ENCODE assay signal across 12 cellular contexts in the genomic region with DNA sequence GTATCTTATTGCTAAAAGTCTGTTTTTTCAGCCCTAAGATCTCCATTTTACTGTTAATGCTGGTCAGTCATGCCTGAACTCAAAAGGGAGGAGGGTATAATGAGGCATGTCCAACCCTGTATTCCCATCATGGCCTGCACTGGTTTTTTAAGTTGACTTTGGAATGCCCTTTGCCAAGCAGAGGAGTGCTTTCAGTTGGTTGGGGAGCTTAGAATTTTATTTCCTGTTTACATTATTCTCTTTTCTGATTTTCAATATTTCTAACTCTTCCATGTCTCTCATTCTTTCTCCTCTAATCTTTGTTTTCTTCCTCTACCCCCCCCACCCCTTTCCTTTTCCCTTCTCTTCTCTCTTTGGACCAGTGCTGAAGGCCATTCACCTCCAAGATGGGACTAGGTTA. TPM values are rescaled to one million over a fixed set of nuclear protein-coding genes. Genes with fewer than 3 reads are reported as not detected.
DNase-seq lines count a peak whose midpoint lies in the region; ATAC-seq and TF ChIP-seq lines count a peak whose summit lies in the region.
"Had no signal": no experiment of that assay in that cellular context is flagged by ENCODE, and none has a peak within 500 bp of the region (broad histone marks: within the 10 kb centered on the region; RNA-seq: fewer than 3 reads in every experiment).

No MANE protein-coding gene starts in this region.

- no peak for TF ChIP-seq CTCF in WERI-Rb-1 (IDR thresholded peaks at IDR 0.05; ENCODE audit: low read depth, low read length)
- TF ChIP-seq CTCF in brain (conservative IDR thresholded peaks at IDR 0.05), result no peak
- no peak for TF ChIP-seq CTCF in nephron (IDR thresholded peaks at IDR 0.05; ENCODE audit: unreplicated experiment in 3 of 3)
- TF ChIP-seq CTCF in foreskin fibroblast (IDR thresholded peaks at IDR 0.05; ENCODE audit: low read depth, low read length), result no peak
- no peak for TF ChIP-seq CTCF in A673 (conservative IDR thresholded peaks at IDR 0.05; ENCODE audit: low read depth, low read length)

- intact Hi-C loops in A673 (cut with micrococcal nuclease; ENCODE audit: unreplicated experiment), result loop anchor here (5.0 kb wide), 1 partner anchor 296 kb away; no protein-coding TSS in a partner anchor

- peak overlapping the region in 4 of 5 experiments; percentile 77 to 94 (median 83) for H3K27ac Mint-ChIP-seq in brain
- peak overlapping the region; percentile 74 to 93 (median 92) for H3K27ac Mint-ChIP-seq in nephron
- H3K27ac Mint-ChIP-seq in stimulated activated effector memory CD8-positive, alpha-beta T cell treated with anti-CD3 and anti-CD28 coated beads, Interleukin-12 subunit alpha, Interleukin-12 subunit beta, amount 100 ng/mL, for 72 hours, result peak overlapping the region; percentile 64
- H3K27ac Mint-ChIP-seq in CD8-positive, alpha-beta memory T cell, result peak overlapping the region in 1 of 8 donors; percentile 12
- H3K27ac Mint-ChIP-seq: IgD-negative memory B cell had no signal

- H3K4me3 ChIP-seq in WERI-Rb-1 (ENCODE audit: low read depth, low read length) (no peak overlapping the region), foreskin fibroblast (ENCODE audit: low read depth in 1 of 2, low read length in 2 of 2) (no peak overlapping the region), A673 (ENCODE audit: low read depth, low read length, poor library complexity, severe bottlenecking) (no peak overlapping the region)
- H3K4me3 ChIP-seq in CD8-positive, alpha-beta memory T cell (ENCODE audit: low read length), result no peak overlapping the region
- H3K4me3 ChIP-seq: BLaER1, SJCRH30 had no signal

- H3K4me3 Mint-ChIP-seq in brain, result no peak overlapping the region
- H3K4me3 Mint-ChIP-seq in nephron, result no peak overlapping the region
- no peak overlapping the region for H3K4me3 Mint-ChIP-seq in stimulated activated effector memory CD8-positive, alpha-beta T cell treated with anti-CD3 and anti-CD28 coated beads, Interleukin-12 subunit alpha, Interleukin-12 subunit beta, amount 100 ng/mL, for 72 hours
- H3K4me3 Mint-ChIP-seq in CD8-positive, alpha-beta memory T cell, result no peak overlapping the region
- H3K4me3 Mint-ChIP-seq: H9 had no signal

- H3K4me1 ChIP-seq in CD8-positive, alpha-beta memory T cell (ENCODE audit: insufficient read depth, low read length), result peaks cover 8% of the 10 kb centered on the region
- H3K4me1 ChIP-seq in A673 (ENCODE audit: insufficient read depth, low read length, poor library complexity, severe bottlenecking), result no peaks in the 10 kb centered on the region
- H3K4me1 ChIP-seq: SJCRH30 had no signal

- POLR2A ChIA-PET in CD8-positive, alpha-beta memory T cell (lab: Charles Lee), result no interaction called here
- POLR2A ChIA-PET in A673 (lab: Charles Lee; ENCODE audit: low non-redundant PET), result no interaction called here

- H3K4me1 Mint-ChIP-seq in brain, result peaks cover 28% of the 10 kb centered on the region
- H3K4me1 Mint-ChIP-seq in nephron, result peaks cover 46% of the 10 kb centered on the region
- H3K4me1 Mint-ChIP-seq in stimulated activated effector memory CD8-positive, alpha-beta T cell treated with anti-CD3 and anti-CD28 coated beads, Interleukin-12 subunit alpha, Interleukin-12 subunit beta, amount 100 ng/mL, for 72 hours, result peaks cover 28% of the 10 kb centered on the region
- peaks cover 9 to 13% (median 9%) of the 10 kb centered on the region in 3 donors for H3K4me1 Mint-ChIP-seq in CD8-positive, alpha-beta memory T cell

- H3K9me3 ChIP-seq in WERI-Rb-1 (ENCODE audit: severe bottlenecking), result peaks cover 3% of the 10 kb centered on the region
- no peaks in the 10 kb centered on the region for H3K9me3 ChIP-seq in CD8-positive, alpha-beta memory T cell (ENCODE audit: low read length)
- H3K9me3 ChIP-seq in A673 (ENCODE audit: low read depth, low read length, poor library complexity, severe bottlenecking), result no peaks in the 10 kb centered on the region

- no TSS peak for BruUV-seq in A673 (replicated peaks; lab: Mats Ljungman, UMichigan)

- no peak for ATAC-seq in stimulated activated effector memory CD8-positive, alpha-beta T cell treated with anti-CD3 and anti-CD28 coated beads, Interleukin-12 subunit alpha, Interleukin-12 subunit beta, amount 100 ng/mL, for 72 hours

- CTCF ChIA-PET in CD8-positive, alpha-beta memory T cell (lab: Charles Lee), result interaction anchor here (0.7 to 5.1 kb wide), 26 partner anchors 10 to 417 kb away, joined by 3 to 51 read pairs (median 5); partner anchors contain the start of gene DHRS4
- CTCF ChIA-PET in A673 (lab: Charles Lee), result interaction anchor here (0.5 to 2.1 kb wide), 10 partner anchors 7 to 477 kb away, joined by 3 to 28 read pairs (median 6); no protein-coding TSS in a partner anchor

- H3K27me3 ChIP-seq in WERI-Rb-1 (ENCODE audit: insufficient read depth, low read depth, severe bottlenecking), result no peaks in the 10 kb centered on the region
- H3K27me3 ChIP-seq in CD8-positive, alpha-beta memory T cell (ENCODE audit: insufficient read depth, low read length, poor library complexity, severe bottlenecking), result no peaks in the 10 kb centered on the region
- no peaks in the 10 kb centered on the region for H3K27me3 ChIP-seq in A673 (replicated peaks; ENCODE audit: insufficient read depth, low read depth, low read length, poor library complexity)
- H3K27me3 ChIP-seq: BLaER1, SJCRH30 had no signal

- H3K36me3 ChIP-seq in WERI-Rb-1 (no peaks in the 10 kb centered on the region), A673 (ENCODE audit: insufficient read depth, low read length, poor library complexity, severe bottlenecking) (no peaks in the 10 kb centered on the region)
- no peaks in the 10 kb centered on the region for H3K36me3 ChIP-seq in CD8-positive, alpha-beta memory T cell (ENCODE audit: insufficient read depth, low read length)
- H3K36me3 ChIP-seq: BLaER1, SJCRH30 had no signal

- no peaks in the 10 kb centered on the region for H3K36me3 Mint-ChIP-seq in brain
- no peaks in the 10 kb centered on the region for H3K36me3 Mint-ChIP-seq in nephron (ENCODE audit: low read depth)
- H3K36me3 Mint-ChIP-seq in stimulated activated effector memory CD8-positive, alpha-beta T cell treated with anti-CD3 and anti-CD28 coated beads, Interleukin-12 subunit alpha, Interleukin-12 subunit beta, amount 100 ng/mL, for 72 hours, result no peaks in the 10 kb centered on the region
- H3K36me3 Mint-ChIP-seq in CD8-positive, alpha-beta memory T cell, result no peaks in the 10 kb centered on the region
- H3K36me3 Mint-ChIP-seq: IgD-negative memory B cell had no signal

- DNase-seq in WERI-Rb-1, result no peak
- DNase-seq in stimulated activated effector memory CD8-positive, alpha-beta T cell treated with anti-CD3 and anti-CD28 coated beads, Interleukin-12 subunit alpha, Interleukin-12 subunit beta, amount 100 ng/mL, for 72 hours (ENCODE audit: low spot score in 2 of 2), result no peak
- no peak for DNase-seq in CD8-positive, alpha-beta memory T cell
- no peak for DNase-seq in foreskin fibroblast
- no peak for DNase-seq in A673 (ENCODE audit: low spot score)

- H3K27me3 Mint-ChIP-seq in brain (peaks cover 14% of the 10 kb centered on the region), nephron (ENCODE audit: low read depth) (peaks cover 3% of the 10 kb centered on the region)
- H3K27me3 Mint-ChIP-seq in CD8-positive, alpha-beta memory T cell, result peaks cover 2 to 9% of the 10 kb centered on the region in 2 donors

- H3K27ac ChIP-seq in WERI-Rb-1, result peak overlapping the region; percentile 39
- no peak overlapping the region for H3K27ac ChIP-seq in CD8-positive, alpha-beta memory T cell (ENCODE audit: low read depth, low read length)
- no peak overlapping the region for H3K27ac ChIP-seq in A673 (ENCODE audit: low read depth, low read length, poor library complexity, severe bottlenecking)
- H3K27ac ChIP-seq: BLaER1, RWPE1, SJCRH30 had no signal

- H3K9me3 Mint-ChIP-seq in brain, result peaks cover 0 to 4% (median 2%) of the 10 kb centered on the region in 5 experiments
- no peaks in the 10 kb centered on the region for H3K9me3 Mint-ChIP-seq in nephron
- no peaks in the 10 kb centered on the region for H3K9me3 Mint-ChIP-seq in stimulated activated effector memory CD8-positive, alpha-beta T cell treated with anti-CD3 and anti-CD28 coated beads, Interleukin-12 subunit alpha, Interleukin-12 subunit beta, amount 100 ng/mL, for 72 hours
- H3K9me3 Mint-ChIP-seq in CD8-positive, alpha-beta memory T cell, result peaks cover 0 to 1% (median 0%) of the 10 kb centered on the region in 5 donors

RNA-seq across cellular contexts. Expression of gene DHRS2, which starts 4.9 kb away (rescaled TPM):
- polyA plus RNA-seq in brain (ENCODE audit: insufficient read depth, low read depth, low replicate concordance), result 0.25 TPM
- 1 to 10 TPM; 3.0 to 3.1 TPM for total RNA-seq in CD8-positive, alpha-beta memory T cell
- polyA plus RNA-seq in CD8-positive, alpha-beta memory T cell, result not detected
- total RNA-seq in A673 (2021), result 0.83 and 1.2 TPM in 2 replicates
- polyA plus RNA-seq: IgD-negative memory B cell had no signal

RNA-seq across cellular contexts. Expression of gene JPH4, which starts 52.6 kb away (rescaled TPM):
- 39.2 TPM for polyA plus RNA-seq in brain (ENCODE audit: insufficient read depth, low read depth, low replicate concordance)
- 1 to 10 TPM; 1.8 TPM for total RNA-seq in CD8-positive, alpha-beta memory T cell
- polyA plus RNA-seq in CD8-positive, alpha-beta memory T cell, result not detected
- total RNA-seq in A673 (2021), result 0.22 TPM in 1 of 2 replicates, not detected in the other
